In the genomic region with DNA sequence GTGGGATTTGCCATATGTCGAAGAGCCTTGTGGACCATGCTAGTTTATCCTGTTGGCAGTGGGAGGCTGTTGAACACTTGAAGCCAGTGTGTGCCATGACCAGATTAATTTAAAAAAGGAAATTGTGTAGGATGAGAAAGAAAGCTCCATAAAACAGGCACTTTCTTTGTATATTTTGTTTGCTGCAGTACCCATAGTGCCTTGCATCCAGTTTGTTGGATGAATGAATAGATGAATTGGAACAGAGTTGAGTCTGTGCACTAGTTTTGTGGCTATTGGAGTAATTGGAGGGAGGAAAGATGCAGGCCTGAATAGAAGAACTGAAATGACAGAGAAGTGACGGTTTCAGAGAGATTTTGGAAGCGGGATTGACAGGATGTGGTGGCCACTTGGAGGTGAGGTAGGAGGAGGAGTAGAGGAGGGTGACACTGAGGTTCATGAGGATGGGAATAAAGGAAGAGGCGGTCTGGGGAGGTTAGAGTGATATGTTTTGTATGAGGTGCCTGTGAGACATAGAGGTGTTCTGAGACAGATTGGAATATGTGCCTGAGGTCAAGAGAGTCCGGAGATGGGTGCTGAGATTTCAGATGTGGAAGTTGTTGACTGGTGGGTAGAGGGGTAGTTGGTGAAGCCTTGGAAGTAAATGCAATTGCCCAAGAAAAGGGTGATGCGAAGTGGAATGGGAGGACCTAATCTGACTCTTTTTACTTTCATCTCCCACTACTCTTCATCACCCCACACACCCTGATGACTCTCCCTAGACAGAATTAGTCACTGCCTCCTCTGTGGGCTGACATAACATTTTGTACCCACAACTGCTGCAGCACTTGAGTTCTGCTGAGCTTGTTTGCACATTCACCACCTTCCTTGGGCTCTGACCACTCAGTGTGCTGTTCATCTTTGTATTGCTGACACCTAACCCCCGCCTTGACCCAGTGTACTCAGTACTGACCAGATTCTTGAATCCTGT, we compare ENCODE assay signal across 10 cellular contexts. TPM values are rescaled to one million over a fixed set of nuclear protein-coding genes. Genes with fewer than 3 reads are reported as not detected.
DNase-seq lines count a peak whose midpoint lies in the region; ATAC-seq and TF ChIP-seq lines count a peak whose summit lies in the region.
"Had no signal": no experiment of that assay in that cellular context is flagged by ENCODE, and none has a peak within 500 bp of the region (broad histone marks: within the 10 kb centered on the region; RNA-seq: fewer than 3 reads in every experiment).

No MANE protein-coding gene starts in this region.

- no peak for TF ChIP-seq CTCF in PC-3 (conservative IDR thresholded peaks at IDR 0.05; ENCODE audit: low read depth, low read length)
- no peak for TF ChIP-seq CTCF in gastroesophageal sphincter (IDR thresholded peaks at IDR 0.05)

- no peaks in the 10 kb centered on the region for H3K27me3 Mint-ChIP-seq in natural killer cell treated with Interleukin-12 subunit alpha and Interleukin-12 subunit beta and Interleukin-15 and Interleukin-18, amount 100 ng/mL, for 72 hours
- H3K27me3 Mint-ChIP-seq: progenitor cell of endocrine pancreas had no signal

- no peaks in the 10 kb centered on the region for H3K9me2 ChIP-seq in PC-3 (replicated peaks; ENCODE audit: low read length)

- POLR2A ChIA-PET in PC-3 (lab: Charles Lee; ENCODE audit: unreplicated experiment), result no interaction called here

- ATAC-seq in PC-3 (peak; percentile 49), gastroesophageal sphincter (no peak), HG03025 (IDR thresholded peaks at IDR 0.05; ENCODE audit: low FRiP score, unreplicated experiment) (no peak)
- peak; percentile 93 to 96 for ATAC-seq in natural killer cell treated with Interleukin-12 subunit alpha and Interleukin-12 subunit beta and Interleukin-15 and Interleukin-18, amount 100 ng/mL, for 72 hours

- peaks cover 41% of the 10 kb centered on the region for H3K4me1 ChIP-seq in PC-3 (ENCODE audit: insufficient read depth, low read length)
- peaks cover 6 to 78% (median 11%) of the 10 kb centered on the region in 3 donors for H3K4me1 ChIP-seq in gastroesophageal sphincter

- TF ChIP-seq POLR2A in gastroesophageal sphincter (IDR thresholded peaks at IDR 0.05), result no peak

- no peaks in the 10 kb centered on the region for H4K20me1 ChIP-seq in PC-3 (ENCODE audit: low read length)

- intact Hi-C loops in PC-3 (cut with micrococcal nuclease), result no loop called here

- H3K79me2 ChIP-seq in PC-3 (ENCODE audit: low read length), result peaks cover 94% of the 10 kb centered on the region

- H3K27ac Mint-ChIP-seq in natural killer cell treated with Interleukin-12 subunit alpha and Interleukin-12 subunit beta and Interleukin-15 and Interleukin-18, amount 100 ng/mL, for 72 hours, result peak overlapping the region; percentile 53 to 69
- H3K27ac Mint-ChIP-seq: progenitor cell of endocrine pancreas had no signal

- H3K36me3 ChIP-seq in PC-3 (ENCODE audit: low read depth, low read length) (0 out of 2 replicates have a peak, but pooled peaks cover 4% of the 10 kb centered on the region), gastroesophageal sphincter (peaks cover 0 to 10% of the 10 kb centered on the region in 2 donors)

- H3K4me2 ChIP-seq in PC-3 (ENCODE audit: low read length), result 0 out of 2 replicates have a peak overlapping the region, but pooled peaks have one; percentile 11

- DNase-seq in AG08395 (ENCODE audit: low spot score), result peak; percentile 32
- DNase-seq in PC-3, result peak; percentile 45
- peak; percentile 9 for DNase-seq in activated naive CD8-positive, alpha-beta T cell treated with anti-CD3 and anti-CD28 coated beads, Interleukin-2, amount 50 U/mL, for 16 hours (ENCODE audit: low read depth, low spot score)
- DNase-seq in natural killer cell treated with Interleukin-12 subunit alpha and Interleukin-12 subunit beta and Interleukin-15 and Interleukin-18, amount 100 ng/mL, for 72 hours (ENCODE audit: low spot score), result peak; percentile 62
- DNase-seq in NCI-H1694 (lab: John Stamatoyannopoulos, UW), result no peak
- DNase-seq in ureter (ENCODE audit: low spot score), result no peak
- DNase-seq: Karpas-422 had no signal

- H3K9ac ChIP-seq in PC-3 (ENCODE audit: low read length), result no peak overlapping the region

- H3K36me3 Mint-ChIP-seq in natural killer cell treated with Interleukin-12 subunit alpha and Interleukin-12 subunit beta and Interleukin-15 and Interleukin-18, amount 100 ng/mL, for 72 hours, result peaks cover 22% of the 10 kb centered on the region

- H3K27ac ChIP-seq in PC-3 (ENCODE audit: low read length), result no peak overlapping the region
- no peak overlapping the region for H3K27ac ChIP-seq in gastroesophageal sphincter

- H3K9me3 Mint-ChIP-seq in natural killer cell treated with Interleukin-12 subunit alpha and Interleukin-12 subunit beta and Interleukin-15 and Interleukin-18, amount 100 ng/mL, for 72 hours, result no peaks in the 10 kb centered on the region

- H2AFZ ChIP-seq in PC-3 (ENCODE audit: low read length), result no peak overlapping the region

- H3K4me3 Mint-ChIP-seq in natural killer cell treated with Interleukin-12 subunit alpha and Interleukin-12 subunit beta and Interleukin-15 and Interleukin-18, amount 100 ng/mL, for 72 hours, result peak overlapping the region; percentile 67

- no peak overlapping the region for H3K4me3 ChIP-seq in PC-3 (ENCODE audit: low read length)
- H3K4me3 ChIP-seq in gastroesophageal sphincter, result no peak overlapping the region

- CTCF ChIA-PET in PC-3 (lab: Charles Lee), result no interaction called here

- no peaks in the 10 kb centered on the region for H3F3A ChIP-seq in PC-3 (ENCODE audit: low read length, unreplicated experiment)

- TF ChIP-seq EP300 in gastroesophageal sphincter (IDR thresholded peaks at IDR 0.05), result no peak

- peaks cover 57 to 73% of the 10 kb centered on the region in 2 donors for H3K4me1 Mint-ChIP-seq in natural killer cell treated with Interleukin-12 subunit alpha and Interleukin-12 subunit beta and Interleukin-15 and Interleukin-18, amount 100 ng/mL, for 72 hours (ENCODE audit: low read depth in 2 of 2)

- H3K27me3 ChIP-seq in PC-3 (ENCODE audit: low read length) (no peaks in the 10 kb centered on the region), gastroesophageal sphincter (no peaks in the 10 kb centered on the region)

- WGBS in gastroesophageal sphincter (ENCODE audit: low coverage in 1 of 2), 2 donors, result 79 to 82% methylated on average over 4 to 7 of the region's 7 CpGs

- BruUV-seq in PC-3 (replicated peaks; lab: Mats Ljungman, UMichigan), result no TSS peak

- no peaks in the 10 kb centered on the region for H3K9me3 ChIP-seq in PC-3 (ENCODE audit: low read length)
- no peaks in the 10 kb centered on the region for H3K9me3 ChIP-seq in gastroesophageal sphincter

RNA-seq across cellular contexts. Expression of a gene that starts 5.1 kb away (rescaled TPM):
- total RNA-seq in PC-3 (2014; rRNA removed), result 42.2 and 61.3 TPM in 2 replicates
- total RNA-seq in natural killer cell treated with Interleukin-12 subunit alpha and Interleukin-12 subunit beta and Interleukin-15 and Interleukin-18, amount 100 ng/mL, for 72 hours, result 10 to 100 TPM; 87.1 to 92.6 TPM
- 63.3 TPM for total RNA-seq in ureter
- total RNA-seq in gastroesophageal sphincter, result 10 to 100 TPM; 32.6 to 61.3 (median 38.6) TPM

RNA-seq across cellular contexts. Expression of a gene that starts 39.0 kb away (rescaled TPM):
- total RNA-seq in PC-3 (2014; rRNA removed), result 1.6 and 3.8 TPM in 2 replicates
- total RNA-seq in natural killer cell treated with Interleukin-12 subunit alpha and Interleukin-12 subunit beta and Interleukin-15 and Interleukin-18, amount 100 ng/mL, for 72 hours, result not detected
- total RNA-seq in ureter, result 918 TPM
- 1,000 to 10,000 TPM; 2,261 to 5,929 (median 3,123) TPM for total RNA-seq in gastroesophageal sphincter

RNA-seq across cellular contexts. Expression of a gene that starts 52.9 kb away (rescaled TPM):
- 6.1 and 10.1 TPM in 2 replicates for total RNA-seq in PC-3 (2014; rRNA removed)
- total RNA-seq in natural killer cell treated with Interleukin-12 subunit alpha and Interleukin-12 subunit beta and Interleukin-15 and Interleukin-18, amount 100 ng/mL, for 72 hours, result 10 to 100 TPM; 29.3 to 70.3 TPM
- total RNA-seq in ureter, result 28.7 TPM
- total RNA-seq in gastroesophageal sphincter, result 1 to 10 TPM; 3.3 to 8.9 (median 5.8) TPM

Comparison
In these comparisons a context has a peak if more than half of its experiments do, and no peak if none do; other contexts are left out.
1. DNase-seq: peak in AG08395 (single experiment), PC-3 (single experiment), activated naive CD8-positive, alpha-beta T cell treated with anti-CD3 and anti-CD28 coated beads, Interleukin-2, amount 50 U/mL, for 16 hours (single experiment) and natural killer cell treated with Interleukin-12 subunit alpha and Interleukin-12 subunit beta and Interleukin-15 and Interleukin-18, amount 100 ng/mL, for 72 hours (single experiment); none in NCI-H1694 (single experiment) and ureter (single experiment).
2. ATAC-seq: peak in PC-3 (single experiment) and natural killer cell treated with Interleukin-12 subunit alpha and Interleukin-12 subunit beta and Interleukin-15 and Interleukin-18, amount 100 ng/mL, for 72 hours (2 of 2); none in gastroesophageal sphincter (single experiment) and HG03025 (single experiment).
3. RNA of a gene that starts 39.0 kb away (total RNA-seq): 2,261 to 5,929 TPM in gastroesophageal sphincter and 918 TPM in ureter (single experiment); 1.6 to 3.8 TPM in PC-3 and not detected in natural killer cell treated with Interleukin-12 subunit alpha and Interleukin-12 subunit beta and Interleukin-15 and Interleukin-18, amount 100 ng/mL, for 72 hours; every median in the first group is over 100 times any median in the second.